8 cellular contexts compared by ENCODE assay signal in genomic region chr6:52419809-52420667, GRCh38. TPM values are rescaled to one million over a fixed set of nuclear protein-coding genes. Genes with fewer than 3 reads are reported as not detected.
DNase-seq lines count a peak whose midpoint lies in the region; ATAC-seq lines count a peak whose summit lies in the region.

Gene EFHC1 (plus strand): TSS chr6:52420342. CDS start chr6:52420411, 69 bp downstream.

- intact Hi-C loops in activated CD4-positive, alpha-beta T cell treated with anti-CD3 and anti-CD28 coated beads, Interleukin-2, amount 10 ng/mL, durations not matched to agents 24 days and 14 days (cut with micrococcal nuclease): loop anchor here (1.0 to 2.0 kb wide), 7 partner anchors 21 to 645 kb away; partner anchors contain the start of genes FBXO9, GSTA4 and MCM3

- H3K9me3 ChIP-seq in BLaER1: no peaks in the 10 kb centered on the region

- H3K27ac Mint-ChIP-seq in activated CD4-positive, alpha-beta T cell treated with anti-CD3 and anti-CD28 coated beads, Interleukin-2, amount 10 ng/mL, durations not matched to agents 24 days and 14 days: no peak within 1 kb of the TSS

- H3K4me3 Mint-ChIP-seq in activated CD4-positive, alpha-beta T cell treated with anti-CD3 and anti-CD28 coated beads, Interleukin-2, amount 10 ng/mL, durations not matched to agents 24 days and 14 days: no peak within 1 kb of the TSS

- ATAC-seq in GM19324 (IDR thresholded peaks at IDR 0.05; ENCODE audit: low FRiP score, unreplicated experiment): peak; percentile 99
- ATAC-seq in HG03460 (IDR thresholded peaks at IDR 0.05; ENCODE audit: unreplicated experiment): peak; percentile 93
- peak; percentile 97 for ATAC-seq in left lobe of liver

- peak within 1 kb of the TSS; percentile 77 for H3K27ac ChIP-seq in BLaER1

- 0 out of 2 replicates have a peak, but pooled peaks cover 5% of the 10 kb centered on the region for H3K36me3 ChIP-seq in BLaER1

- peak within 1 kb of the TSS; percentile 84 for H3K9ac ChIP-seq in BLaER1

- H3K4me3 ChIP-seq in BLaER1: peak within 1 kb of the TSS; percentile 84

- peaks cover 11% of the 10 kb centered on the region for H3K27me3 Mint-ChIP-seq in activated CD4-positive, alpha-beta T cell treated with anti-CD3 and anti-CD28 coated beads, Interleukin-2, amount 10 ng/mL, durations not matched to agents 24 days and 14 days

- H3K27me3 ChIP-seq in BLaER1: no peaks in the 10 kb centered on the region

- peak within 1 kb of the TSS; percentile 96 for H3K4me2 ChIP-seq in BLaER1

- peaks cover 66% of the 10 kb centered on the region for H3K4me1 ChIP-seq in BLaER1

- H4K20me1 ChIP-seq in BLaER1: no peaks in the 10 kb centered on the region

- no peaks in the 10 kb centered on the region for H3K9me3 Mint-ChIP-seq in activated CD4-positive, alpha-beta T cell treated with anti-CD3 and anti-CD28 coated beads, Interleukin-2, amount 10 ng/mL, durations not matched to agents 24 days and 14 days

- no peaks in the 10 kb centered on the region for H3K36me3 Mint-ChIP-seq in activated CD4-positive, alpha-beta T cell treated with anti-CD3 and anti-CD28 coated beads, Interleukin-2, amount 10 ng/mL, durations not matched to agents 24 days and 14 days (ENCODE audit: low read depth)

- DNase-seq in NCI-H526 (lab: John Stamatoyannopoulos, UW) (peak; percentile 95 to 99), dedifferentiated amniotic fluid mesenchymal stem cell (ENCODE audit: extremely low spot score) (peak; percentile 98), left lobe of liver (ENCODE audit: low spot score) (peak; percentile 99)
- peak; percentile 100 for DNase-seq in activated CD4-positive, alpha-beta T cell treated with anti-CD3 and anti-CD28 coated beads, Interleukin-2, amount 10 ng/mL, durations not matched to agents 24 days and 14 days
- peak; percentile 96 for DNase-seq in stimulated activated CD4-positive, alpha-beta T cell treated with anti-CD3 and anti-CD28 coated beads, Interleukin-2, amount 100 ng/mL, for 4 hours (ENCODE audit: low read depth)

- H3K4me1 Mint-ChIP-seq in activated CD4-positive, alpha-beta T cell treated with anti-CD3 and anti-CD28 coated beads, Interleukin-2, amount 10 ng/mL, durations not matched to agents 24 days and 14 days: peaks cover 23% of the 10 kb centered on the region

RNA-seq across cellular contexts. Expression of gene EFHC1, which starts in this region (rescaled TPM):
- total RNA-seq in activated CD4-positive, alpha-beta T cell treated with anti-CD3 and anti-CD28 coated beads, Interleukin-2, amount 10 ng/mL, durations not matched to agents 24 days and 14 days: 1.5 and 1.7 TPM in 2 replicates
- 3.9 TPM for total RNA-seq in left lobe of liver

Comparison
In these comparisons a context has a peak if more than half of its experiments do, and no peak if none do; other contexts are left out.
1. Peak in every context shown above with its lines: DNase-seq, ATAC-seq, H3K4me3 ChIP-seq and H3K27ac ChIP-seq.